In the genomic region with DNA sequence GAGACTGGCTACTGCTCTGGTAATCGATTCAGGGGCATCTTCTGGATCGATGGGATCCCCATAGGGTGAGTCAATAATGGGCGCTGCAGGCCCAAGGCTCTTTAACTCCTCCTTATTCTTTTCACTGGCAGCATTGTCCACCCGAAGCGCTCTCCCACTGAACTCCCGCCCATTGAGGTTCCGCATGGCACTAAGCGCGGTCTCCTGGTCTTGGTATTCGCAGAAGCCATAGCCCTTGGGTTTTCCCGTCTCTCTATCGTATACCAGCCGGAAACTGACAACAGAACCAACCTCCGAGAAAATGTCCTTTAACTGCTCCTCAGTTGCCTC, we compare ENCODE assay signal across 8 cellular contexts. TPM values are rescaled to one million over a fixed set of nuclear protein-coding genes. Genes with fewer than 3 reads are reported as not detected.
DNase-seq lines count a peak whose midpoint lies in the region; ATAC-seq and TF ChIP-seq lines count a peak whose summit lies in the region.

No MANE protein-coding gene starts in this region.

- TF ChIP-seq EP300 in stomach (IDR thresholded peaks at IDR 0.05), result no peak

- ATAC-seq in GM19452 (IDR thresholded peaks at IDR 0.05; ENCODE audit: unreplicated experiment), result peak; percentile 32
- peak; percentile 31 for ATAC-seq in HG03457 (IDR thresholded peaks at IDR 0.05; ENCODE audit: unreplicated experiment)
- peak; percentile 40 for ATAC-seq in activated naive CD8-positive, alpha-beta T cell treated with anti-CD3 and anti-CD28 coated beads, Interleukin-2, amount 50 U/mL, for 24 hours

- H3K4me3 Mint-ChIP-seq in activated naive CD8-positive, alpha-beta T cell treated with anti-CD3 and anti-CD28 coated beads, Interleukin-2, amount 50 U/mL, for 24 hours, result peak overlapping the region; percentile 94
- peak overlapping the region; percentile 98 to 100 (median 100) for H3K4me3 Mint-ChIP-seq in immature natural killer cell

- TF ChIP-seq POLR2A in stomach (IDR thresholded peaks at IDR 0.05), result no peak

- H3K27me3 ChIP-seq in stomach, result no peaks in the 10 kb centered on the region

- peaks cover 52% of the 10 kb centered on the region for H3K4me1 Mint-ChIP-seq in activated naive CD8-positive, alpha-beta T cell treated with anti-CD3 and anti-CD28 coated beads, Interleukin-2, amount 50 U/mL, for 24 hours
- H3K4me1 Mint-ChIP-seq in immature natural killer cell, result peaks cover 49 to 62% of the 10 kb centered on the region in 2 donors

- peaks cover 36% of the 10 kb centered on the region for H3K36me3 Mint-ChIP-seq in activated naive CD8-positive, alpha-beta T cell treated with anti-CD3 and anti-CD28 coated beads, Interleukin-2, amount 50 U/mL, for 24 hours (ENCODE audit: low read depth)
- peaks cover 6 to 11% (median 10%) of the 10 kb centered on the region in 3 donors for H3K36me3 Mint-ChIP-seq in immature natural killer cell

- no peaks in the 10 kb centered on the region for H3K9me3 ChIP-seq in stomach

- H3K36me3 ChIP-seq in stomach, result peaks cover 0 to 8% (median 4%) of the 10 kb centered on the region in 4 donors

- peaks cover 19 to 55% (median 36%) of the 10 kb centered on the region in 4 donors for H3K4me1 ChIP-seq in stomach

- DNase-seq in AG20443 (ENCODE audit: low spot score) (peak; percentile 30), immature natural killer cell (no peak), stomach (no peak), SW 1271 (lab: John Stamatoyannopoulos, UW) (no peak), NOMO-1 (lab: John Stamatoyannopoulos, UW; ENCODE audit: unreplicated experiment in 2 of 2) (no peak)
- no peak for DNase-seq in activated naive CD8-positive, alpha-beta T cell treated with anti-CD3 and anti-CD28 coated beads, Interleukin-2, amount 50 U/mL, for 24 hours

- peak overlapping the region; percentile 70 to 95 (median 93) for H3K27ac ChIP-seq in stomach

- 1% methylated on average over 14 of the region's 14 CpGs for WGBS in stomach, 5 donors

- intact Hi-C loops in stomach (cut with DNase I; ENCODE audit: low total_unique reads), result no loop called here

- no peaks in the 10 kb centered on the region for H3K9me3 Mint-ChIP-seq in activated naive CD8-positive, alpha-beta T cell treated with anti-CD3 and anti-CD28 coated beads, Interleukin-2, amount 50 U/mL, for 24 hours
- no peaks in the 10 kb centered on the region for H3K9me3 Mint-ChIP-seq in immature natural killer cell

- peak overlapping the region; percentile 99 for H3K27ac Mint-ChIP-seq in activated naive CD8-positive, alpha-beta T cell treated with anti-CD3 and anti-CD28 coated beads, Interleukin-2, amount 50 U/mL, for 24 hours
- H3K27ac Mint-ChIP-seq in immature natural killer cell, result peak overlapping the region; percentile 99 to 100 (median 100)

- H3K27me3 Mint-ChIP-seq in activated naive CD8-positive, alpha-beta T cell treated with anti-CD3 and anti-CD28 coated beads, Interleukin-2, amount 50 U/mL, for 24 hours, result no peaks in the 10 kb centered on the region
- H3K27me3 Mint-ChIP-seq in immature natural killer cell (ENCODE audit: low read depth in 3 of 3), result peaks cover 8 to 17% (median 12%) of the 10 kb centered on the region in 3 donors

- no peak for TF ChIP-seq CTCF in stomach (IDR thresholded peaks at IDR 0.05)

- H3K4me3 ChIP-seq in stomach, result peak overlapping the region; percentile 72 to 89 (median 80)

RNA-seq across cellular contexts. Expression of a gene that starts 0.3 kb away (rescaled TPM):
- polyA plus RNA-seq in immature natural killer cell (10 to 100 TPM; 10.0 to 19.2 (median 11.7) TPM), stomach (1 to 10 TPM; 6.9 to 8.6 (median 7.1) TPM)
- total RNA-seq in stomach, result 10 to 100 TPM in 3 of 5 donors, 1 to 10 TPM in 2; 3.8 to 55.4 (median 14.3) TPM
